ENCODE assay signal across 1 cellular context in the genomic region with DNA sequence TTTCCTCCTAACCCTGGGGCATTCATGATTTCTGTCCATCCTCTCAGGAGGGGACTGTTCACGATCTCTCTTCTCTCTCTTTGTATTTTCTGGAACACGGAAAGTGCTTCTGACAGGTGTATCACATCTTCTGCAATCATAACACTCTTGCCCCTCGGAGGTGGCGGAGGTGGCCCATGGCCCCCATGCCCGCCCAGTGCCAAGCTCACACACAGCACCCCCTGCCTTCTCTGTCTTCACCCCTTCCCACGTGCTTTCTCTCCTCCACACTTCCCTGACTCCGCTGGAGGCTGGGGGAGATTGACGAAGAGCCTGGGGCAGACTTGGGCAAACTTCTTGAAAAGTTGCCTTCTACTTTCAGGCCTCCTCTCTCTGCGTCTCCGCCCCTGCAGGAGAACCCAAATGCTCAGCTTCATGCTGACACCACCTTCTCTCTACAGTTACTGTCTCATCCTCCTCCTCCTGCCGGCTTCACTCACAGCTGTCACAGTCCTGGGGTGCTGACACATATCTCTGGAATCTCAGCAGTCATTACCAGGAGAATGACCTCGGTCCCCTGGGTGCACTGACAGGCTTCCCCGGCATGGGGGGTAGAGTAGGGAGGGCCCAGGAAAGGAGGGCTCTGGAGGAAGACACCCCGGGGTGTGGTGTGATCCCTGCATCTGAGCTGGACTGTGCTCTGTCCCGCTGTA.
TF ChIP-seq lines count a peak whose summit lies in the region.

No MANE protein-coding gene starts in this region.

TF ChIP-seq in HCT116, 20 proteins besides CTCF, POLR2A, EP300 and RAD21 (continued from another document):
- TF ChIP-seq, protein P1, sequence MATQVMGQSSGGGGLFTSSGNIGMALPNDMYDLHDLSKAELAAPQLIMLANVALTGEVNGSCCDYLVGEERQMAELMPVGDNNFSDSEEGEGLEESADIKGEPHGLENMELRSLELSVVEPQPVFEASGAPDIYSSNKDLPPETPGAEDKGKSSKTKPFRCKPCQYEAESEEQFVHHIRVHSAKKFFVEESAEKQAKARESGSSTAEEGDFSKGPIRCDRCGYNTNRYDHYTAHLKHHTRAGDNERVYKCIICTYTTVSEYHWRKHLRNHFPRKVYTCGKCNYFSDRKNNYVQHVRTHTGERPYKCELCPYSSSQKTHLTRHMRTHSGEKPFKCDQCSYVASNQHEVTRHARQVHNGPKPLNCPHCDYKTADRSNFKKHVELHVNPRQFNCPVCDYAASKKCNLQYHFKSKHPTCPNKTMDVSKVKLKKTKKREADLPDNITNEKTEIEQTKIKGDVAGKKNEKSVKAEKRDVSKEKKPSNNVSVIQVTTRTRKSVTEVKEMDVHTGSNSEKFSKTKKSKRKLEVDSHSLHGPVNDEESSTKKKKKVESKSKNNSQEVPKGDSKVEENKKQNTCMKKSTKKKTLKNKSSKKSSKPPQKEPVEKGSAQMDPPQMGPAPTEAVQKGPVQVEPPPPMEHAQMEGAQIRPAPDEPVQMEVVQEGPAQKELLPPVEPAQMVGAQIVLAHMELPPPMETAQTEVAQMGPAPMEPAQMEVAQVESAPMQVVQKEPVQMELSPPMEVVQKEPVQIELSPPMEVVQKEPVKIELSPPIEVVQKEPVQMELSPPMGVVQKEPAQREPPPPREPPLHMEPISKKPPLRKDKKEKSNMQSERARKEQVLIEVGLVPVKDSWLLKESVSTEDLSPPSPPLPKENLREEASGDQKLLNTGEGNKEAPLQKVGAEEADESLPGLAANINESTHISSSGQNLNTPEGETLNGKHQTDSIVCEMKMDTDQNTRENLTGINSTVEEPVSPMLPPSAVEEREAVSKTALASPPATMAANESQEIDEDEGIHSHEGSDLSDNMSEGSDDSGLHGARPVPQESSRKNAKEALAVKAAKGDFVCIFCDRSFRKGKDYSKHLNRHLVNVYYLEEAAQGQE (IDR thresholded peaks at IDR 0.05; ENCODE audit: low read depth) = no peak
- TF ChIP-seq CEBPB (IDR thresholded peaks at IDR 0.05; ENCODE audit: low read depth) (no peak), FOSL1 (IDR thresholded peaks at IDR 0.05; ENCODE audit: low read depth) (no peak), TCF7L2 (IDR thresholded peaks at IDR 0.05; ENCODE audit: borderline replicate concordance, extremely low read depth, insufficient read depth, insufficient read length) (no peak)
TF ChIP-seq in HCT116: peak in this region for 0.
